In the genomic region with DNA sequence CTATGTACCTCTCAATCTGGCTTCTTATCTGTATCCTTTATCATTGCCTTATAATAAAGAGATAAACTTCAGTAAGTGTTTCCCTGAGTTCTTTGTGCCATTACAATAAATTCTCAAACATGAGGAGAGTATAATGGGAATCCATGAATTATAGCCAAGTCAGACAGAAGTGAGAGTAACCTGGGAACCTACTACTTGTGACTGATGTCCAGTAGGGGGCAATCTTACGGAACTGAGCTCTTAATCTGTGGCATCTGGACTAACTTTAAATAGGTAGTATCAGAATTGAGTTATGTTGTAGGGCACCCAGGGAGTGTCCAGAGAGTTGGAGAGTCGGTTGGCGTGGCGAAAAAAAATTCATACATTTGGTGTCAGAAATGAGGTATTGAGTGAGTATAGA, we compare ENCODE assay signal across 8 cellular contexts.
DNase-seq lines count a peak whose midpoint lies in the region; ATAC-seq and TF ChIP-seq lines count a peak whose summit lies in the region.

No MANE protein-coding gene starts in this region.

- no peaks in the 10 kb centered on the region for H3K27me3 ChIP-seq in prostate gland (replicated peaks; ENCODE audit: insufficient read depth)

- H3K27me3 Mint-ChIP-seq in nephron progenitor cell (ENCODE audit: low read depth, poor library complexity): no peaks in the 10 kb centered on the region

- TF ChIP-seq CTCF in nephron progenitor cell (IDR thresholded peaks at IDR 0.05) (peak; percentile 54), prostate gland (IDR thresholded peaks at IDR 0.05) (peak in 1 of 4 experiments; percentile 12)

- ATAC-seq in HG02571 (IDR thresholded peaks at IDR 0.05; ENCODE audit: unreplicated experiment): no peak

- no peaks in the 10 kb centered on the region for H3K36me3 Mint-ChIP-seq in nephron progenitor cell (ENCODE audit: low read depth)

- intact Hi-C loops in prostate gland (cut with DNase I): no loop called here

- no peaks in the 10 kb centered on the region for H3K4me1 ChIP-seq in prostate gland (replicated peaks)

- H3K9me3 ChIP-seq in prostate gland: no peaks in the 10 kb centered on the region

- no peaks in the 10 kb centered on the region for H3K4me1 Mint-ChIP-seq in nephron progenitor cell

- H3K27ac ChIP-seq in prostate gland: no peak overlapping the region

- H3K36me3 ChIP-seq in prostate gland: no peaks in the 10 kb centered on the region

- 84% methylated on average over 4 of the region's 4 CpGs for WGBS in prostate gland

- H3K27ac Mint-ChIP-seq in nephron progenitor cell: no peak overlapping the region

- DNase-seq in NCI-H1092 treated with DMSO at 0.1 percent for 48 hours (lab: John Stamatoyannopoulos, UW): peak; percentile 1
- no peak for DNase-seq in NCI-H1092 (lab: John Stamatoyannopoulos, UW)
- DNase-seq in HuH-7 (ENCODE audit: low spot score): peak; percentile 11
- peak; percentile 51 for DNase-seq in SKM-1 treated with dmso at 0.1 percent for 144 hours (lab: John Stamatoyannopoulos, UW; ENCODE audit: unreplicated experiment)
- peak; percentile 9 for DNase-seq in nephron progenitor cell
- no peak for DNase-seq in prostate gland (ENCODE audit: low spot score)
- no peak for DNase-seq in ecto neural progenitor cell (ENCODE audit: low spot score)

- H3K4me3 Mint-ChIP-seq in nephron progenitor cell: no peak overlapping the region

- no peak for TF ChIP-seq POLR2A in prostate gland (IDR thresholded peaks at IDR 0.05)

- H3K4me3 ChIP-seq in prostate gland: no peak overlapping the region

- no peaks in the 10 kb centered on the region for H3K9me3 Mint-ChIP-seq in nephron progenitor cell

Comparison
In these comparisons a context has a peak if more than half of its experiments do, and no peak if none do; other contexts are left out.
1. DNase-seq: peak in NCI-H1092 treated with DMSO at 0.1 percent for 48 hours (single experiment), HuH-7 (single experiment), SKM-1 treated with dmso at 0.1 percent for 144 hours (single experiment) and nephron progenitor cell (single experiment); none in NCI-H1092 (single experiment), prostate gland (single experiment) and ecto neural progenitor cell (single experiment).